ENCODE assay signal across 12 cellular contexts in the genomic region with DNA sequence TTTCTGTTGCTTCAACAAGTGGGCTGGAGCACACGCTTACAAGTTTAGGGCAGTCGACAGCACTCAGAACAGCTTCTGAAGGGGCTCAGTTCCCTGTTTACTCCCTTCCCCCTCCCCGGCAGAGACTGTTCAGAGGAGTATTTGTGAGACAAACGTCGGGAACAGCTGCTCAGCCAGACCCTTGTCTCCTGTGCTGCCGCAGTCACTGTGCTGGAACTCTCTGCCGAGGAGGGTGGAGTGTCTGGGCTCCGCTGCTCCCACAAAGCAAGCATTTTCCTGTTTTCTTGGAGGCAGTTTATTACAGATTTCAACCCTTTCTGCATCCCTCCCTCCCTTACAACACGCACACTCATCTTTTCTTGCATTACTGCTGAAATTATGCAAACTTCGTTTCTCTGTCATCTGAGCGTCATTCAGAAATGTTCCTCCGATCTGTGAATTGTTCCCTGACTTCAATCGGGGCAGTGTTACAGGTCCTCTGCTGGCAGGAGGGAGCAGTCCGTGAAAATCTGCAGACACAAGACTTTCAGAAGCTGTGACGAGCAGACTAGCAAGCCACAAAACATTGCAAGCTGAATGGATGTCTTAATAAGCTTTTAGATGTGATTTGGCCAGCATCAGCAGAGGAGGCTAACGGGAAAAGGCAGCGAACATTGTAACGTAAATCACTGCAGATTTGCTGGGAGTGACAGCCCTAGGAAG.
A peak's percentile ranks its signal among the peaks of the same experiment; 100 is the strongest.
DNase-seq lines count a peak whose midpoint lies in the region; ATAC-seq and TF ChIP-seq lines count a peak whose summit lies in the region.
"Had no signal": no experiment of that assay in that cellular context is flagged by ENCODE, and none has a peak within 500 bp of the region (broad histone marks: within the 10 kb centered on the region; RNA-seq: fewer than 3 reads in every experiment).

No MANE protein-coding gene starts in this region.

- peak overlapping the region in 3 of 4 donors; percentile 13 to 34 (median 34) for H3K27ac ChIP-seq in esophagus muscularis mucosa (replicated peaks in 1 of 4)
- H3K27ac ChIP-seq in upper lobe of right lung, result no peak overlapping the region
- no peak overlapping the region for H3K27ac ChIP-seq in Karpas-422 (ENCODE audit: low read length)
- H3K27ac ChIP-seq: epithelial cell of prostate had no signal

- no peaks in the 10 kb centered on the region for H4K20me1 ChIP-seq in Karpas-422 (ENCODE audit: insufficient read depth, low read depth, low read length)

- H3K27me3 Mint-ChIP-seq in nephron progenitor cell (ENCODE audit: low read depth, poor library complexity) (peaks cover 16% of the 10 kb centered on the region), T-helper 17 cell (no peaks in the 10 kb centered on the region)
- H3K27me3 Mint-ChIP-seq: stimulated activated memory B cell treated with anti-CD40 and anti-IgM and Interleukin-4, amounts not matched to agents 10 μg/mL and 1 μg/mL and 100 μg/mL, for 72 hours had no signal

- no peaks in the 10 kb centered on the region for H3K9me2 ChIP-seq in Karpas-422 (replicated peaks; ENCODE audit: insufficient read depth, low read length)

- intact Hi-C loops in esophagus muscularis mucosa (cut with DNase I) (no loop called here), upper lobe of right lung (cut with DNase I) (no loop called here), left colon (cut with DNase I, micrococcal nuclease) (no loop called here)

- H3K9ac ChIP-seq in Karpas-422 (ENCODE audit: low read length), result no peak overlapping the region

- H3K36me3 Mint-ChIP-seq in nephron progenitor cell (ENCODE audit: low read depth) (peaks cover 2% of the 10 kb centered on the region), T-helper 17 cell (ENCODE audit: low read depth) (no peaks in the 10 kb centered on the region)
- H3K36me3 Mint-ChIP-seq: activated naive CD4-positive, alpha-beta T cell treated with anti-CD3 and anti-CD28 coated beads, Interleukin-2, amount 10 ng/mL, durations not matched to agents 7 days and 5 days had no signal

- TF ChIP-seq POLR2A in esophagus muscularis mucosa (IDR thresholded peaks at IDR 0.05; ENCODE audit: low read depth), result no peak

- H3K4me1 Mint-ChIP-seq in nephron progenitor cell, result peaks cover 58% of the 10 kb centered on the region
- H3K4me1 Mint-ChIP-seq in T-helper 17 cell, result no peaks in the 10 kb centered on the region
- H3K4me1 Mint-ChIP-seq: activated naive CD4-positive, alpha-beta T cell treated with anti-CD3 and anti-CD28 coated beads, Interleukin-2, amount 10 ng/mL, durations not matched to agents 7 days and 5 days; stimulated activated memory B cell treated with anti-CD40 and anti-IgM and Interleukin-4, amounts not matched to agents 10 μg/mL and 1 μg/mL and 100 μg/mL, for 72 hours had no signal

- H3K9me3 ChIP-seq in esophagus muscularis mucosa (no peaks in the 10 kb centered on the region), upper lobe of right lung (no peaks in the 10 kb centered on the region), Karpas-422 (ENCODE audit: low read length) (no peaks in the 10 kb centered on the region), T-helper 17 cell (ENCODE audit: control insufficient read depth, low read length, poor library complexity, severe bottlenecking) (no peaks in the 10 kb centered on the region)

- H3K36me3 ChIP-seq in esophagus muscularis mucosa, result peaks cover 0 to 1% (median 0%) of the 10 kb centered on the region in 4 donors
- no peaks in the 10 kb centered on the region for H3K36me3 ChIP-seq in upper lobe of right lung
- H3K36me3 ChIP-seq in Karpas-422 (ENCODE audit: insufficient read depth, low read length), result no peaks in the 10 kb centered on the region

- no peak for TF ChIP-seq CTCF in esophagus muscularis mucosa (IDR thresholded peaks at IDR 0.05)
- TF ChIP-seq CTCF in nephron progenitor cell (IDR thresholded peaks at IDR 0.05), result no peak
- no peak for TF ChIP-seq CTCF in upper lobe of right lung (IDR thresholded peaks at IDR 0.05)

- no peak overlapping the region for H2AFZ ChIP-seq in Karpas-422 (ENCODE audit: low read length)

- peak overlapping the region; percentile 13 to 43 (median 28) for H3K4me3 ChIP-seq in esophagus muscularis mucosa
- H3K4me3 ChIP-seq in upper lobe of right lung, result peak overlapping the region; percentile 24
- no peak overlapping the region for H3K4me3 ChIP-seq in Karpas-422 (ENCODE audit: low read length)

- WGBS in esophagus muscularis mucosa, result 48% methylated on average over 18 of the region's 18 CpGs

- no peaks in the 10 kb centered on the region for H3K79me2 ChIP-seq in Karpas-422 (ENCODE audit: low read length)

- peaks cover 16% of the 10 kb centered on the region for H3K9me3 Mint-ChIP-seq in nephron progenitor cell

- H3K4me3 Mint-ChIP-seq in nephron progenitor cell, result no peak overlapping the region
- no peak overlapping the region for H3K4me3 Mint-ChIP-seq in T-helper 17 cell
- H3K4me3 Mint-ChIP-seq: activated naive CD4-positive, alpha-beta T cell treated with anti-CD3 and anti-CD28 coated beads, Interleukin-2, amount 10 ng/mL, durations not matched to agents 7 days and 5 days; stimulated activated memory B cell treated with anti-CD40 and anti-IgM and Interleukin-4, amounts not matched to agents 10 μg/mL and 1 μg/mL and 100 μg/mL, for 72 hours had no signal

- H3K27me3 ChIP-seq in esophagus muscularis mucosa (no peaks in the 10 kb centered on the region), upper lobe of right lung (no peaks in the 10 kb centered on the region), Karpas-422 (ENCODE audit: low read length) (0 out of 2 replicates have a peak, but pooled peaks cover 2% of the 10 kb centered on the region)

- peak overlapping the region; percentile 68 for H3K27ac Mint-ChIP-seq in nephron progenitor cell
- H3K27ac Mint-ChIP-seq in T-helper 17 cell, result no peak overlapping the region
- H3K27ac Mint-ChIP-seq: activated naive CD4-positive, alpha-beta T cell treated with anti-CD3 and anti-CD28 coated beads, Interleukin-2, amount 10 ng/mL, durations not matched to agents 7 days and 5 days; stimulated activated memory B cell treated with anti-CD40 and anti-IgM and Interleukin-4, amounts not matched to agents 10 μg/mL and 1 μg/mL and 100 μg/mL, for 72 hours had no signal

- H3K4me2 ChIP-seq in Karpas-422 (ENCODE audit: low read depth, low read length, poor library complexity, severe bottlenecking), result no peak overlapping the region

- ATAC-seq in upper lobe of right lung (peak; percentile 35), left colon (no peak), T-helper 17 cell (no peak)
- ATAC-seq: stimulated activated memory B cell treated with anti-CD40 and anti-IgM and Interleukin-4, amounts not matched to agents 10 μg/mL and 1 μg/mL and 100 μg/mL, for 72 hours had no signal

- TF ChIP-seq EP300 in esophagus muscularis mucosa (IDR thresholded peaks at IDR 0.05), result no peak

- DNase-seq in SHP77 (lab: John Stamatoyannopoulos, UW) (peak; percentile 8 to 55), esophagus muscularis mucosa (ENCODE audit: extremely low spot score) (no peak), nephron progenitor cell (no peak), upper lobe of right lung (no peak), Karpas-422 (no peak), left colon (no peak), T-helper 17 cell (no peak)
- DNase-seq: activated CD4-positive, alpha-beta T cell treated with anti-CD3 and anti-CD28 coated beads for 4 hours; activated naive CD4-positive, alpha-beta T cell treated with anti-CD3 and anti-CD28 coated beads, Interleukin-2, amount 10 ng/mL, durations not matched to agents 7 days and 5 days; DMS153 had no signal

- H3K4me1 ChIP-seq in esophagus muscularis mucosa (peaks cover 0 to 18% (median 6%) of the 10 kb centered on the region in 4 donors), upper lobe of right lung (peaks cover 6% of the 10 kb centered on the region), Karpas-422 (ENCODE audit: low read length) (no peaks in the 10 kb centered on the region)

Comparison
In these comparisons a context has a peak if more than half of its experiments do, and no peak if none do; other contexts are left out.
1. DNase-seq: peak in SHP77 (2 of 2); none in esophagus muscularis mucosa (single experiment), nephron progenitor cell (single experiment), upper lobe of right lung (single experiment), Karpas-422 (single experiment), left colon (0 of 2) and T-helper 17 cell (0 of 3).
2. H3K27ac ChIP-seq: peak in esophagus muscularis mucosa (3 of 4); none in upper lobe of right lung (single experiment) and Karpas-422 (single experiment).